In the genomic region with DNA sequence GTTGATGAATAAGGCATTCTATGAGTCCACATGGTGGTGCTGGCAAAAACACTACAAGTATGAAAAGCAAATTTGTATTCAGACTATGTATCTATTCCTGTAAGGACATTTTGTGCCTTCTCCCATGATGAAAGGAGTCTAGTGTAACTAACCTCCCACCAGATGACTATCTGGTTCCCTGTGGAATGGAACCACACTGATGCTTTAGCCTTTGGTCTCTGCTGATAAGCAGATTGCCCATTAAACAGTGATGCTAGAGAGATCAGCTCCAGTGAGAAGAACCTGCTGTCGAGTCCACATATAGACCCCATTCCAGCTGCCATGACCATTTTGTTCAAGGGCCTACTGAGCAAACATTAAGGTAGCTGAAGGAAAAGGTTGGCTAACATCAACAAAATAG, we compare ENCODE assay signal across 18 cellular contexts. TPM values are rescaled to one million over a fixed set of nuclear protein-coding genes. Genes with fewer than 3 reads are reported as not detected.
DNase-seq lines count a peak whose midpoint lies in the region; ATAC-seq and TF ChIP-seq lines count a peak whose summit lies in the region.
"Had no signal": no experiment of that assay in that cellular context is flagged by ENCODE, and none has a peak within 500 bp of the region (broad histone marks: within the 10 kb centered on the region; RNA-seq: fewer than 3 reads in every experiment).

No MANE protein-coding gene starts in this region.

- H3K4me1 Mint-ChIP-seq in osteocyte (ENCODE audit: unreplicated experiment): no peaks in the 10 kb centered on the region
- H3K4me1 Mint-ChIP-seq: B cell had no signal

- no peaks in the 10 kb centered on the region for H3K27me3 Mint-ChIP-seq in osteocyte (ENCODE audit: unreplicated experiment)
- H3K27me3 Mint-ChIP-seq: B cell; CD4-positive, CD25-positive, alpha-beta regulatory T cell had no signal

- ATAC-seq in HG02938 (IDR thresholded peaks at IDR 0.05; ENCODE audit: unreplicated experiment) (no peak), GM18907 (IDR thresholded peaks at IDR 0.05; ENCODE audit: unreplicated experiment) (no peak)
- ATAC-seq: CD8-positive, alpha-beta T cell had no signal

- no peak overlapping the region for H3K4me3 Mint-ChIP-seq in osteocyte (ENCODE audit: unreplicated experiment)
- H3K4me3 Mint-ChIP-seq: B cell; CD4-positive, CD25-positive, alpha-beta regulatory T cell; CD8-positive, alpha-beta T cell had no signal

- H3K36me3 Mint-ChIP-seq in osteocyte (ENCODE audit: unreplicated experiment): no peaks in the 10 kb centered on the region
- H3K36me3 Mint-ChIP-seq: CD4-positive, CD25-positive, alpha-beta regulatory T cell; CD8-positive, alpha-beta T cell had no signal

- TF ChIP-seq CTCF in osteocyte (IDR thresholded peaks at IDR 0.05): no peak

- peak; percentile 64 for DNase-seq in DMS53 (lab: John Stamatoyannopoulos, UW)
- no peak for DNase-seq in DMS53 treated with DMSO at 0.1 percent for 48 hours (lab: John Stamatoyannopoulos, UW; ENCODE audit: unreplicated experiment)
- DNase-seq in NCI-H510A (lab: John Stamatoyannopoulos, UW): peak; percentile 30
- peak; percentile 20 for DNase-seq in amniotic epithelial cell (ENCODE audit: low read depth)
- DNase-seq in osteocyte (ENCODE audit: extremely low spot score, unreplicated experiment): peak; percentile 2
- no peak for DNase-seq in NCI-H2227 treated with DMSO at 0.1 percent for 48 hours (lab: John Stamatoyannopoulos, UW)
- DNase-seq: Caco-2; CD4-positive, CD25-positive, alpha-beta regulatory T cell; CD8-positive, alpha-beta T cell; DMS153; DMS79 treated with DMSO at 0.1 percent for 48 hours; GF-D8; GM23248; H7; HCEC 1CT had no signal

- peaks cover 5% of the 10 kb centered on the region for H3K9me3 Mint-ChIP-seq in osteocyte (ENCODE audit: unreplicated experiment)
- H3K9me3 Mint-ChIP-seq: CD4-positive, CD25-positive, alpha-beta regulatory T cell; CD8-positive, alpha-beta T cell had no signal

- no peak overlapping the region for H3K27ac Mint-ChIP-seq in osteocyte (ENCODE audit: unreplicated experiment)
- H3K27ac Mint-ChIP-seq: B cell; CD4-positive, CD25-positive, alpha-beta regulatory T cell; CD8-positive, alpha-beta T cell had no signal

RNA-seq across cellular contexts. Expression of a gene that starts 10.5 kb away (rescaled TPM):
- total RNA-seq in osteocyte: 66.5 and 73.4 TPM in 2 replicates

Comparison
In these comparisons a context has a peak if more than half of its experiments do, and no peak if none do; other contexts are left out.
1. DNase-seq: peak in DMS53 (single experiment), NCI-H510A (single experiment), amniotic epithelial cell (single experiment) and osteocyte (single experiment); none in DMS53 treated with DMSO at 0.1 percent for 48 hours (single experiment) and NCI-H2227 treated with DMSO at 0.1 percent for 48 hours (single experiment).